ENCODE assay signal across 9 cellular contexts in genomic region chr2:231662811-231663457, GRCh38. TPM values are rescaled to one million over a fixed set of nuclear protein-coding genes. Genes with fewer than 3 reads are reported as not detected.
DNase-seq lines count a peak whose midpoint lies in the region; TF ChIP-seq lines count a peak whose summit lies in the region.
"Had no signal": no experiment of that assay in that cellular context is flagged by ENCODE, and none has a peak within 500 bp of the region (broad histone marks: within the 10 kb centered on the region; RNA-seq: fewer than 3 reads in every experiment).

No MANE protein-coding gene starts in this region.

- peak overlapping the region; percentile 16 for H3K4ac ChIP-seq in trophoblast cell (ENCODE audit: low read depth, low read length)

- no peak overlapping the region for H2BK5ac ChIP-seq in trophoblast cell (ENCODE audit: low read depth, low read length, poor library complexity)

- peaks cover 47% of the 10 kb centered on the region for H3K4me1 ChIP-seq in Caco-2
- H3K4me1 ChIP-seq in OCI-LY3 (ENCODE audit: low read length), result peaks cover 27% of the 10 kb centered on the region
- H3K4me1 ChIP-seq in esophagus (ENCODE audit: control insufficient read depth in 2 of 2, insufficient read depth in 2 of 2, low read length in 1 of 2), result peaks cover 3 to 24% of the 10 kb centered on the region in 2 donors
- H3K4me1 ChIP-seq in trophoblast cell (ENCODE audit: control insufficient read depth in 1 of 2, insufficient read depth in 2 of 2, low read length in 2 of 2), result peaks cover 21 to 28% of the 10 kb centered on the region in 2 experiments

- no peak overlapping the region for H2BK12ac ChIP-seq in trophoblast cell (ENCODE audit: low read length)

- H3K23ac ChIP-seq in trophoblast cell (ENCODE audit: low read length), result no peak overlapping the region

- H3K4me3 ChIP-seq in Caco-2 (ENCODE audit: low read depth, low read length) (peak overlapping the region; percentile 40), OCI-LY3 (ENCODE audit: low read length) (peak overlapping the region; percentile 85), esophagus (ENCODE audit: low read depth in 1 of 2, low read length in 2 of 2) (peak overlapping the region in 1 of 2 donors; percentile 32), trophoblast cell (ENCODE audit: low read depth, low read length) (no peak overlapping the region)
- H3K4me3 ChIP-seq: cardiac muscle cell had no signal

- POLR2A ChIA-PET in Caco-2 (lab: Charles Lee), result interaction anchor here (0.6 kb wide), 1 partner anchor 45 kb away, joined by 5 read pairs; the partner anchor contains the start of gene PTMA

- H3K27ac Mint-ChIP-seq in Caco-2 (ENCODE audit: unreplicated experiment), result peak overlapping the region; percentile 93

- CTCF ChIA-PET in Caco-2 (lab: Charles Lee), result interaction anchor here (1.0 kb wide), 2 partner anchors 12 to 15 kb away, joined by 3 to 9 read pairs; no protein-coding TSS in a partner anchor

- H3K27me3 ChIP-seq in Caco-2 (replicated peaks; ENCODE audit: control insufficient read depth, insufficient read depth, low read length) (no peaks in the 10 kb centered on the region), OCI-LY3 (ENCODE audit: low read depth, low read length) (no peaks in the 10 kb centered on the region), esophagus (ENCODE audit: control insufficient read depth in 1 of 2, insufficient read depth in 2 of 2, low read length in 2 of 2) (no peaks in the 10 kb centered on the region), trophoblast cell (ENCODE audit: insufficient read depth, low read length) (no peaks in the 10 kb centered on the region)
- H3K27me3 ChIP-seq: cardiac muscle cell had no signal

- H3K36me3 ChIP-seq in Caco-2 (ENCODE audit: control insufficient read depth, insufficient read depth, low read length), result no peaks in the 10 kb centered on the region
- H3K36me3 ChIP-seq in OCI-LY3 (replicated peaks; ENCODE audit: low read depth, low read length), result no peaks in the 10 kb centered on the region
- H3K36me3 ChIP-seq in esophagus (ENCODE audit: control insufficient read depth in 2 of 2, insufficient read depth in 2 of 2, low read length in 1 of 2), result no peaks in the 10 kb centered on the region
- H3K36me3 ChIP-seq in trophoblast cell (ENCODE audit: control insufficient read depth in 1 of 2, insufficient read depth in 2 of 2, low read length in 2 of 2), result no peaks in the 10 kb centered on the region
- H3K36me3 ChIP-seq: cardiac muscle cell had no signal

- H2AK5ac ChIP-seq in trophoblast cell (ENCODE audit: low read length), result peak overlapping the region; percentile 65

- peaks cover 19% of the 10 kb centered on the region for H3K36me3 Mint-ChIP-seq in Caco-2 (ENCODE audit: insufficient read depth, unreplicated experiment)

- peak overlapping the region; percentile 88; the same call in 1 of the 2 replicates for H2AFZ ChIP-seq in OCI-LY3 (ENCODE audit: low read depth, low read length)
- peak overlapping the region; percentile 76 for H2AFZ ChIP-seq in trophoblast cell (ENCODE audit: insufficient read depth, low read length, poor library complexity)

- H3K79me1 ChIP-seq in trophoblast cell (ENCODE audit: low read length), result peaks cover 27% of the 10 kb centered on the region

- H3K9me3 ChIP-seq in Caco-2 (no peaks in the 10 kb centered on the region), OCI-LY3 (ENCODE audit: insufficient read depth, low read length) (peaks cover 8% of the 10 kb centered on the region; the same call in 1 of the 2 replicates), esophagus (ENCODE audit: control insufficient read depth in 2 of 2, insufficient read depth in 1 of 2, low read depth in 1 of 2, low read length in 1 of 2) (no peaks in the 10 kb centered on the region), trophoblast cell (ENCODE audit: insufficient read depth, low read depth, low read length) (peaks cover 3% of the 10 kb centered on the region)

- intact Hi-C loops in Caco-2 (cut with micrococcal nuclease; ENCODE audit: unreplicated experiment), result loop anchor here (1.0 to 5.0 kb wide), 4 partner anchors 17 to 119 kb away; partner anchors contain the start of gene PDE6D

- H3K79me2 ChIP-seq in OCI-LY3 (ENCODE audit: low read length), result no peaks in the 10 kb centered on the region
- H3K79me2 ChIP-seq in trophoblast cell (ENCODE audit: control insufficient read depth, insufficient read depth, low read length, poor library complexity), result peaks cover 5% of the 10 kb centered on the region

- no peaks in the 10 kb centered on the region for H3K9me3 Mint-ChIP-seq in Caco-2 (ENCODE audit: unreplicated experiment)

- H3K27me3 Mint-ChIP-seq in Caco-2 (ENCODE audit: insufficient read depth, unreplicated experiment), result no peaks in the 10 kb centered on the region

- H3K4me1 Mint-ChIP-seq in Caco-2 (ENCODE audit: low read depth, unreplicated experiment), result peaks cover 7% of the 10 kb centered on the region

- H3K27ac ChIP-seq in OCI-LY3 (ENCODE audit: low read length), result peak overlapping the region; percentile 65
- H3K27ac ChIP-seq in esophagus (ENCODE audit: low read depth in 2 of 2, low read length in 1 of 2), result peak overlapping the region; percentile 79 to 89
- no peak overlapping the region for H3K27ac ChIP-seq in trophoblast cell (ENCODE audit: low read depth, low read length)
- H3K27ac ChIP-seq: cardiac muscle cell had no signal

- H3K4me2 ChIP-seq in OCI-LY3 (ENCODE audit: low read length), result peak overlapping the region; percentile 94
- H3K4me2 ChIP-seq in trophoblast cell (ENCODE audit: low read length), result peak overlapping the region; percentile 79

- peak overlapping the region; percentile 98 for H4K91ac ChIP-seq in trophoblast cell (ENCODE audit: low read depth, low read length)

- H3K4me3 Mint-ChIP-seq in Caco-2 (ENCODE audit: unreplicated experiment), result peak overlapping the region; percentile 77

- peak overlapping the region; percentile 98 for H4K8ac ChIP-seq in trophoblast cell (ENCODE audit: low read depth, low read length)

- DNase-seq in Caco-2 (peak; percentile 72 to 84), trophoblast cell (no peak), NCI-H510A treated with DMSO at 0.1 percent for 48 hours (lab: John Stamatoyannopoulos, UW) (no peak), glomerular visceral epithelial cell (ENCODE audit: extremely low spot score) (no peak)
- no peak for DNase-seq in stimulated activated CD4-positive, alpha-beta T cell treated with anti-CD3 and anti-CD28 coated beads, Interleukin-4, amount 100 ng/mL, for 1 hour
- no peak for DNase-seq in activated CD4-positive, CD25-positive, alpha-beta regulatory T cell treated with anti-CD3 and anti-CD28 coated beads, Interleukin-2, amount 50 U/mL, for 72 hours

- H3K9ac ChIP-seq in OCI-LY3 (ENCODE audit: low read length), result peak overlapping the region; percentile 78
- no peak overlapping the region for H3K9ac ChIP-seq in trophoblast cell (ENCODE audit: low read length)

- H2BK120ac ChIP-seq in trophoblast cell (ENCODE audit: insufficient read depth, low read length, poor library complexity), result peak overlapping the region; percentile 38

- BruUV-seq in Caco-2 (replicated peaks; lab: Mats Ljungman, UMichigan), result no TSS peak

- peak overlapping the region; percentile 52 for H3K18ac ChIP-seq in trophoblast cell (ENCODE audit: low read length)

- WGBS in esophagus, 2 donors, result 92 to 93% methylated on average over 34 of the region's 34 CpGs
- WGBS in trophoblast cell (ENCODE audit: extremely low coverage, insufficient coverage, insufficient read length), result no CpG with 5 or more reads among the region's 34 CpGs

- no peak for TF ChIP-seq CTCF in Caco-2 (IDR thresholded peaks at IDR 0.05; ENCODE audit: insufficient read depth in 1 of 2, low read depth in 1 of 2, low read length in 1 of 2, severe bottlenecking in 1 of 2, unreplicated experiment in 1 of 2)
- no peak for TF ChIP-seq CTCF in OCI-LY3 (IDR thresholded peaks at IDR 0.05; ENCODE audit: low read depth, low read length)

- peak overlapping the region; percentile 92 for H3K14ac ChIP-seq in trophoblast cell (ENCODE audit: low read length)

- peak overlapping the region; percentile 86 for H4K12ac ChIP-seq in trophoblast cell (ENCODE audit: low read depth, low read length)

- H4K20me1 ChIP-seq in OCI-LY3 (ENCODE audit: insufficient read depth, low read length), result no peaks in the 10 kb centered on the region

RNA-seq across cellular contexts. Expression of gene PTMA, which starts 45.4 kb away (rescaled TPM):
- total RNA-seq in Caco-2 (2022), result 597 and 669 TPM in 2 replicates
- polyA plus RNA-seq in esophagus, result 1,000 to 10,000 TPM; 1,139 to 1,606 TPM
- 1,343 and 1,403 TPM in 2 replicates for polyA plus RNA-seq in trophoblast cell (2013)

Comparison
In these comparisons a context has a peak if more than half of its experiments do, and no peak if none do; other contexts are left out.
1. DNase-seq: peak in Caco-2 (2 of 2); none in trophoblast cell (0 of 2), NCI-H510A treated with DMSO at 0.1 percent for 48 hours (single experiment), stimulated activated CD4-positive, alpha-beta T cell treated with anti-CD3 and anti-CD28 coated beads, Interleukin-4, amount 100 ng/mL, for 1 hour (single experiment), activated CD4-positive, CD25-positive, alpha-beta regulatory T cell treated with anti-CD3 and anti-CD28 coated beads, Interleukin-2, amount 50 U/mL, for 72 hours (single experiment) and glomerular visceral epithelial cell (single experiment).